ENCODE assay signal across 1 cellular context in the genomic region with DNA sequence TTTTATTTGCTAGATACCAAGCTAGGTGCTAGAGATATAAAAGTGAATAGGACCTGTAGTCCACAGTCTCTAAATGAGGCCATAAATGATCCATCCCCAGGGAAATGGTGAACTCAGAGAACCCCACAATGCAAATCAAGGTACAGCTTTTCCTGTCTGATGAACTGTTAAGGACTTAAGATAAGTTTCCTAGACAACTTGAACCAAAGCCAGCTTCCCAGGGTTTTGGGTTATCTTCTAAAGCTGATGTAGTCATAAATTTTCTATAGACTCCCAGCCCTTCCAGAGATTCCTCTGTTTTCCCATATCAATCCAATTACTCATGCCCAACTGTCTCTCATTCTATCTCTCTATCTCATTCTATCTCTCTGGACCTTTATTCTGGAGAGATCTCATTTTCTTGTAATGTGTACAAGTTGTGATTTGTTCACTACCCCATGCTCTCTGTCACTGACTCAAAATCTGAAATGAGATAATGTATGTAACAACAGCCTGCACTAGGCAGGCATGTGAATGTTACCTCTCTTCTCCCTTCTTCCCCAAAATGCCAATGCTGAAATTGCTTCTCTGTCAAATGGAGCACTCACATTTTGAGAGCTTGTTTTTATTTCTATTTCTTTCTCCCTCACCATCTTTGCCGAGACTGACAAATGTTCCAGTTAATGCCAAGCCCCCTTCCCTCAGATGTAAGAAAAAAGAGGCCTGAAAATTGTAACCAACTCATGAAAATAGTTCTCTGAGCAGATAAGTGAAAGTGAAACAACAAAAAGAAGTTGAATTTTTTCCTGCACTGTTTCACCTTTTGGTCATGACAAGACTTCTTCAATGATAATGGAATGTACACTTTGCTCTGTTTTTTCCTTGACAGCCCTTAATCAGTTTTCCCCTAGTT.
TF ChIP-seq lines count a peak whose summit lies in the region.

No MANE protein-coding gene starts in this region.

TF ChIP-seq in GM23338, 12 proteins besides CTCF, POLR2A, EP300 and RAD21:
- TF ChIP-seq ZNF462 (CRISPR knock-in tag; IDR thresholded peaks at IDR 0.05) (no peak), JUNB (IDR thresholded peaks at IDR 0.05; ENCODE audit: unreplicated experiment) (no peak), CREB1 (CRISPR knock-in tag; IDR thresholded peaks at IDR 0.05; ENCODE audit: low read depth) (no peak), ZNF114 (CRISPR knock-in tag; IDR thresholded peaks at IDR 0.05) (no peak), EZH2 (IDR thresholded peaks at IDR 0.05; ENCODE audit: low read depth, unreplicated experiment) (no peak), POLR2AphosphoS5 (IDR thresholded peaks at IDR 0.05; ENCODE audit: low read depth) (no peak), NANOG (IDR thresholded peaks at IDR 0.05; ENCODE audit: borderline replicate concordance) (no peak), ZNF331 (CRISPR knock-in tag; IDR thresholded peaks at IDR 0.05; ENCODE audit: low read depth) (no peak), EZH2phosphoT487 (IDR thresholded peaks at IDR 0.05; ENCODE audit: unreplicated experiment) (no peak), STAT1 (IDR thresholded peaks at IDR 0.05; ENCODE audit: unreplicated experiment) (no peak)
- TF ChIP-seq, protein P1, sequence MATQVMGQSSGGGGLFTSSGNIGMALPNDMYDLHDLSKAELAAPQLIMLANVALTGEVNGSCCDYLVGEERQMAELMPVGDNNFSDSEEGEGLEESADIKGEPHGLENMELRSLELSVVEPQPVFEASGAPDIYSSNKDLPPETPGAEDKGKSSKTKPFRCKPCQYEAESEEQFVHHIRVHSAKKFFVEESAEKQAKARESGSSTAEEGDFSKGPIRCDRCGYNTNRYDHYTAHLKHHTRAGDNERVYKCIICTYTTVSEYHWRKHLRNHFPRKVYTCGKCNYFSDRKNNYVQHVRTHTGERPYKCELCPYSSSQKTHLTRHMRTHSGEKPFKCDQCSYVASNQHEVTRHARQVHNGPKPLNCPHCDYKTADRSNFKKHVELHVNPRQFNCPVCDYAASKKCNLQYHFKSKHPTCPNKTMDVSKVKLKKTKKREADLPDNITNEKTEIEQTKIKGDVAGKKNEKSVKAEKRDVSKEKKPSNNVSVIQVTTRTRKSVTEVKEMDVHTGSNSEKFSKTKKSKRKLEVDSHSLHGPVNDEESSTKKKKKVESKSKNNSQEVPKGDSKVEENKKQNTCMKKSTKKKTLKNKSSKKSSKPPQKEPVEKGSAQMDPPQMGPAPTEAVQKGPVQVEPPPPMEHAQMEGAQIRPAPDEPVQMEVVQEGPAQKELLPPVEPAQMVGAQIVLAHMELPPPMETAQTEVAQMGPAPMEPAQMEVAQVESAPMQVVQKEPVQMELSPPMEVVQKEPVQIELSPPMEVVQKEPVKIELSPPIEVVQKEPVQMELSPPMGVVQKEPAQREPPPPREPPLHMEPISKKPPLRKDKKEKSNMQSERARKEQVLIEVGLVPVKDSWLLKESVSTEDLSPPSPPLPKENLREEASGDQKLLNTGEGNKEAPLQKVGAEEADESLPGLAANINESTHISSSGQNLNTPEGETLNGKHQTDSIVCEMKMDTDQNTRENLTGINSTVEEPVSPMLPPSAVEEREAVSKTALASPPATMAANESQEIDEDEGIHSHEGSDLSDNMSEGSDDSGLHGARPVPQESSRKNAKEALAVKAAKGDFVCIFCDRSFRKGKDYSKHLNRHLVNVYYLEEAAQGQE (IDR thresholded peaks at IDR 0.05; ENCODE audit: unreplicated experiment), result no peak
- TF ChIP-seq, protein P2, sequence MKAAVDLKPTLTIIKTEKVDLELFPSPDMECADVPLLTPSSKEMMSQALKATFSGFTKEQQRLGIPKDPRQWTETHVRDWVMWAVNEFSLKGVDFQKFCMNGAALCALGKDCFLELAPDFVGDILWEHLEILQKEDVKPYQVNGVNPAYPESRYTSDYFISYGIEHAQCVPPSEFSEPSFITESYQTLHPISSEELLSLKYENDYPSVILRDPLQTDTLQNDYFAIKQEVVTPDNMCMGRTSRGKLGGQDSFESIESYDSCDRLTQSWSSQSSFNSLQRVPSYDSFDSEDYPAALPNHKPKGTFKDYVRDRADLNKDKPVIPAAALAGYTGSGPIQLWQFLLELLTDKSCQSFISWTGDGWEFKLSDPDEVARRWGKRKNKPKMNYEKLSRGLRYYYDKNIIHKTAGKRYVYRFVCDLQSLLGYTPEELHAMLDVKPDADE (IDR thresholded peaks at IDR 0.05), result no peak
